In genomic region chr1:160576430-160576829, GRCh38 we compare ENCODE assay signal across 1 cellular context.
TF ChIP-seq lines count a peak whose summit lies in the region.

No MANE protein-coding gene starts in this region.

TF ChIP-seq in K562, 482 proteins besides CTCF, POLR2A, EP300 and RAD21 (continued from another document):
- TF ChIP-seq PBX2 (CRISPR knock-in tag; IDR thresholded peaks at IDR 0.05; ENCODE audit: low read depth) (no peak), PBX2 (tag; conservative IDR thresholded peaks at IDR 0.05; ENCODE audit: low read depth) (0 out of 2 replicates have a peak, but pooled peaks have one; percentile 26), MEIS2 (IDR thresholded peaks at IDR 0.05; ENCODE audit: partially characterized antibody) (peak; percentile 48), JUND (IDR thresholded peaks at IDR 0.05; ENCODE audit: borderline replicate concordance, low read depth, low read length) (peak; percentile 57; the same call in 1 of the 2 replicates), JUND (tag; IDR thresholded peaks at IDR 0.05; ENCODE audit: borderline replicate concordance, low read depth, low read length) (peak; percentile 20; the same call in 1 of the 3 replicates), RBM25 (IDR thresholded peaks at IDR 0.05; ENCODE audit: low read depth, low read length, severe bottlenecking) (no peak), CBX1 (IDR thresholded peaks at IDR 0.05; ENCODE audit: low read depth) (no peak), EGR1 (conservative IDR thresholded peaks at IDR 0.05) (peak; percentile 52), ATF3 (IDR thresholded peaks at IDR 0.05) (peak; percentile 34; the same call in 1 of the 2 replicates), ATF3 (CRISPR knock-in tag; conservative IDR thresholded peaks at IDR 0.05) (no peak), ARID2 (IDR thresholded peaks at IDR 0.05) (no peak), ZNF699 (CRISPR knock-in tag; IDR thresholded peaks at IDR 0.05; ENCODE audit: insufficient replicate concordance) (no peak), JUN (IDR thresholded peaks at IDR 0.05; ENCODE audit: borderline replicate concordance, low read depth, low read length) (0 out of 2 replicates have a peak, but pooled peaks have one; percentile 19), JUN (CRISPR knock-in tag; IDR thresholded peaks at IDR 0.05; ENCODE audit: borderline replicate concordance) (no peak), ZNF347 (CRISPR knock-in tag; IDR thresholded peaks at IDR 0.05; ENCODE audit: low read depth) (no peak), KDM1A (IDR thresholded peaks at IDR 0.05) (0 out of 4 replicates have a peak, but pooled peaks of 1 of the 2 experiments have one; percentile 8)
